33 cellular contexts compared by ENCODE assay signal in genomic region chr1:18314399-18314798, GRCh38.
"Had no signal": no experiment of that assay in that cellular context is flagged by ENCODE, and none has a peak within 500 bp of the region (broad histone marks: within the 10 kb centered on the region; RNA-seq: fewer than 3 reads in every experiment).

No MANE protein-coding gene starts in this region.

- H3K27ac Mint-ChIP-seq: activated CD4-positive, alpha-beta memory T cell treated with anti-CD3 and anti-CD28 coated beads, Interleukin-2, amount 10 ng/mL, durations not matched to agents 7 days and 5 days; activated CD4-positive, alpha-beta T cell treated with anti-CD3 and anti-CD28 coated beads, Interleukin-2, amount 10 ng/mL, durations not matched to agents 7 days and 5 days; activated naive CD4-positive, alpha-beta T cell treated with anti-CD3 and anti-CD28 coated beads, Interleukin-2, amount 10 ng/mL, durations not matched to agents 7 days and 5 days; activated naive CD4-positive, alpha-beta T cell treated with anti-CD3 and anti-CD28 coated beads, Interleukin-2, amount 50 U/mL, for 72 hours; activated naive CD8-positive, alpha-beta T cell treated with anti-CD3 and anti-CD28 coated beads, Interleukin-2, amount 10 ng/mL, durations not matched to agents 7 days and 5 days; activated T-cell treated with anti-CD3 and anti-CD28 coated beads, Interleukin-2, amount 50 U/mL, for 24 hours; activated T-cell treated with anti-CD3 and anti-CD28 coated beads, Interleukin-2, amount 50 U/mL, for 72 hours; brain; T-helper 17 cell; T-helper 2 cell treated with Interferon-gamma antibody and Interleukin-4, amounts not matched to agents 5 μg/mL and 100 μg/mL, for 36 hours had no signal

- ATAC-seq: activated naive CD4-positive, alpha-beta T cell treated with anti-CD3 and anti-CD28 coated beads, Interleukin-2, amount 50 U/mL, for 72 hours; activated T-cell treated with anti-CD3 and anti-CD28 coated beads, Interleukin-2, amount 50 U/mL, for 72 hours; gastroesophageal sphincter; T-helper 17 cell had no signal

- H3K36me3 ChIP-seq: ascending aorta, breast epithelium, cardiac muscle cell, colonic mucosa, esophagus squamous epithelium, gastroesophageal sphincter had no signal

- H3K9me3 Mint-ChIP-seq: activated CD4-positive, alpha-beta memory T cell treated with anti-CD3 and anti-CD28 coated beads, Interleukin-2, amount 10 ng/mL, durations not matched to agents 7 days and 5 days; activated CD4-positive, alpha-beta T cell treated with anti-CD3 and anti-CD28 coated beads, Interleukin-2, amount 10 ng/mL, durations not matched to agents 7 days and 5 days; activated naive CD8-positive, alpha-beta T cell treated with anti-CD3 and anti-CD28 coated beads, Interleukin-2, amount 10 ng/mL, durations not matched to agents 7 days and 5 days; T-helper 2 cell treated with Interferon-gamma antibody and Interleukin-4, amounts not matched to agents 5 μg/mL and 100 μg/mL, for 36 hours had no signal

- H3K4me3 ChIP-seq: ascending aorta, breast epithelium, cardiac muscle cell, colonic mucosa, esophagus squamous epithelium, gastroesophageal sphincter had no signal

- H3K4me3 Mint-ChIP-seq: activated CD4-positive, alpha-beta memory T cell treated with anti-CD3 and anti-CD28 coated beads, Interleukin-2, amount 10 ng/mL, durations not matched to agents 7 days and 5 days; activated CD4-positive, alpha-beta T cell treated with anti-CD3 and anti-CD28 coated beads, Interleukin-2, amount 10 ng/mL, durations not matched to agents 7 days and 5 days; activated naive CD4-positive, alpha-beta T cell treated with anti-CD3 and anti-CD28 coated beads, Interleukin-2, amount 10 ng/mL, durations not matched to agents 7 days and 5 days; activated naive CD8-positive, alpha-beta T cell treated with anti-CD3 and anti-CD28 coated beads, Interleukin-2, amount 10 ng/mL, durations not matched to agents 7 days and 5 days; activated T-cell treated with anti-CD3 and anti-CD28 coated beads, Interleukin-2, amount 50 U/mL, for 24 hours; activated T-cell treated with anti-CD3 and anti-CD28 coated beads, Interleukin-2, amount 50 U/mL, for 72 hours; brain; T-helper 17 cell; T-helper 2 cell treated with Interferon-gamma antibody and Interleukin-4, amounts not matched to agents 5 μg/mL and 100 μg/mL, for 36 hours had no signal

- H3K4me1 ChIP-seq: ascending aorta, breast epithelium, colonic mucosa, esophagus squamous epithelium, gastroesophageal sphincter had no signal

- H3K9me3 ChIP-seq: ascending aorta, breast epithelium, colonic mucosa had no signal

- DNase-seq: activated CD4-positive, alpha-beta memory T cell treated with anti-CD3 and anti-CD28 coated beads, Interleukin-2, amount 10 ng/mL, durations not matched to agents 7 days and 5 days; activated CD4-positive, alpha-beta T cell treated with anti-CD3 and anti-CD28 coated beads for 1 hour; activated CD4-positive, alpha-beta T cell treated with anti-CD3 and anti-CD28 coated beads for 4 hours; activated CD4-positive, alpha-beta T cell treated with anti-CD3 and anti-CD28 coated beads, Interleukin-2, amount 10 ng/mL, durations not matched to agents 7 days and 5 days; activated CD4-positive, alpha-beta T cell treated with anti-CD3 and anti-CD28 coated beads, Interleukin-2, amount 50 U/mL, for 4 hours; activated CD8-positive, alpha-beta memory T cell treated with anti-CD3 and anti-CD28 coated beads, Interleukin-2, amount 50 U/mL, for 48 hours; activated gamma-delta T cell; activated naive CD4-positive, alpha-beta T cell; activated naive CD4-positive, alpha-beta T cell treated with anti-CD3 and anti-CD28 coated beads, Interleukin-2, amount 10 ng/mL, durations not matched to agents 7 days and 5 days; activated naive CD8-positive, alpha-beta T cell treated with anti-CD3 and anti-CD28 coated beads, Interleukin-2, amount 10 ng/mL, durations not matched to agents 7 days and 5 days; activated T-cell treated with anti-CD3 and anti-CD28 coated beads for 4 hours; activated T-cell treated with anti-CD3 and anti-CD28 coated beads, Interleukin-2, amount 50 U/mL, for 24 hours; activated T-cell treated with anti-CD3 and anti-CD28 coated beads, Interleukin-2, amount 50 U/mL, for 72 hours; central memory CD4-positive, alpha-beta T cell; cerebellar nuclear complex; colonic mucosa; effector CD8-positive, alpha-beta T cell; esophagus squamous epithelium; foreskin melanocyte; head of caudate nucleus; T-helper 1 cell; T-helper 17 cell; T1000 had no signal

- H3K27ac ChIP-seq: ascending aorta, breast epithelium, cardiac muscle cell, colonic mucosa, epithelial cell of prostate, esophagus squamous epithelium, gastroesophageal sphincter had no signal

- H3K27me3 Mint-ChIP-seq: activated CD4-positive, alpha-beta memory T cell treated with anti-CD3 and anti-CD28 coated beads, Interleukin-2, amount 10 ng/mL, durations not matched to agents 7 days and 5 days; activated CD4-positive, alpha-beta T cell treated with anti-CD3 and anti-CD28 coated beads, Interleukin-2, amount 10 ng/mL, durations not matched to agents 7 days and 5 days; activated naive CD8-positive, alpha-beta T cell treated with anti-CD3 and anti-CD28 coated beads, Interleukin-2, amount 10 ng/mL, durations not matched to agents 7 days and 5 days; brain had no signal

- H3K27me3 ChIP-seq: ascending aorta, breast epithelium, cardiac muscle cell, colonic mucosa had no signal

- FAIRE-seq: endometrium, endothelial cell of umbilical vein had no signal

- H3K36me3 Mint-ChIP-seq: activated naive CD4-positive, alpha-beta T cell treated with anti-CD3 and anti-CD28 coated beads, Interleukin-2, amount 10 ng/mL, durations not matched to agents 7 days and 5 days; activated naive CD4-positive, alpha-beta T cell treated with anti-CD3 and anti-CD28 coated beads, Interleukin-2, amount 50 U/mL, for 72 hours; activated naive CD8-positive, alpha-beta T cell treated with anti-CD3 and anti-CD28 coated beads, Interleukin-2, amount 10 ng/mL, durations not matched to agents 7 days and 5 days had no signal

- H3K4me1 Mint-ChIP-seq: activated CD4-positive, alpha-beta memory T cell treated with anti-CD3 and anti-CD28 coated beads, Interleukin-2, amount 10 ng/mL, durations not matched to agents 7 days and 5 days; activated CD4-positive, alpha-beta T cell treated with anti-CD3 and anti-CD28 coated beads, Interleukin-2, amount 10 ng/mL, durations not matched to agents 7 days and 5 days; activated naive CD4-positive, alpha-beta T cell treated with anti-CD3 and anti-CD28 coated beads, Interleukin-2, amount 10 ng/mL, durations not matched to agents 7 days and 5 days; activated naive CD8-positive, alpha-beta T cell treated with anti-CD3 and anti-CD28 coated beads, Interleukin-2, amount 10 ng/mL, durations not matched to agents 7 days and 5 days; brain; T-helper 17 cell had no signal
